Comparison of ENCODE assay signal across 17 cellular contexts in genomic region chr3:74844428-74844827, GRCh38.
DNase-seq lines count a peak whose midpoint lies in the region; ATAC-seq and TF ChIP-seq lines count a peak whose summit lies in the region.
"Had no signal": no experiment of that assay in that cellular context is flagged by ENCODE, and none has a peak within 500 bp of the region (broad histone marks: within the 10 kb centered on the region; RNA-seq: fewer than 3 reads in every experiment).

No MANE protein-coding gene starts in this region.

- H3K56ac ChIP-seq in H9 (ENCODE audit: insufficient read length, low read depth, low read length) = no peak overlapping the region

- no peak overlapping the region for H3K14ac ChIP-seq in H9 (ENCODE audit: insufficient read depth, low read length)

- no peaks in the 10 kb centered on the region for H3K36me3 ChIP-seq in endodermal cell (ENCODE audit: control insufficient read depth, insufficient read depth, low read length)
- H3K36me3 ChIP-seq in gastrocnemius medialis = no peaks in the 10 kb centered on the region
- H3K36me3 ChIP-seq: SJCRH30 had no signal

- H3K23me2 ChIP-seq in H9 (ENCODE audit: insufficient read length, low read depth, low read length, poor library complexity, severe bottlenecking) = no peaks in the 10 kb centered on the region

- H3K27me3 Mint-ChIP-seq in H9 (ENCODE audit: low read depth) = no peaks in the 10 kb centered on the region
- no peaks in the 10 kb centered on the region for H3K27me3 Mint-ChIP-seq in endodermal cell (ENCODE audit: insufficient read depth)
- no peaks in the 10 kb centered on the region for H3K27me3 Mint-ChIP-seq in CD4-positive, alpha-beta T cell

- H3K4me3 ChIP-seq in endodermal cell (ENCODE audit: low read length) (no peak overlapping the region), gastrocnemius medialis (no peak overlapping the region)
- H3K4me3 ChIP-seq: SJCRH30 had no signal

- H3K9me3 ChIP-seq in H9 (ENCODE audit: control insufficient read depth, low read depth, low read length) = no peaks in the 10 kb centered on the region
- no peaks in the 10 kb centered on the region for H3K9me3 ChIP-seq in endodermal cell (ENCODE audit: control insufficient read depth, low read length)
- no peaks in the 10 kb centered on the region for H3K9me3 ChIP-seq in gastrocnemius medialis
- H3K9me3 ChIP-seq in CD4-positive, alpha-beta T cell (ENCODE audit: control insufficient read depth, low read length) = no peaks in the 10 kb centered on the region
- H3K9me3 ChIP-seq: SJCRH30 had no signal

- WGBS in H9 (ENCODE audit: extremely low coverage, insufficient read length, low lambda C conversion rate) = no CpG with 5 or more reads among the region's 1 CpG
- 88 to 100% methylated on average over 1 of the region's 1 CpG for WGBS in endodermal cell (ENCODE audit: insufficient coverage in 1 of 2, insufficient read length in 1 of 2), 2 experiments

- no peak overlapping the region for H2AK5ac ChIP-seq in H9 (ENCODE audit: insufficient read length, low read length)

- no peaks in the 10 kb centered on the region for H3K27me3 ChIP-seq in H9 (ENCODE audit: insufficient read depth, low read length)
- H3K27me3 ChIP-seq in endodermal cell (ENCODE audit: control insufficient read depth, insufficient read depth, low read length, poor library complexity, severe bottlenecking) = no peaks in the 10 kb centered on the region
- no peaks in the 10 kb centered on the region for H3K27me3 ChIP-seq in gastrocnemius medialis
- H3K27me3 ChIP-seq in CD4-positive, alpha-beta T cell (ENCODE audit: control insufficient read depth, insufficient read depth, low read length) = no peaks in the 10 kb centered on the region
- H3K27me3 ChIP-seq: SJCRH30 had no signal

- H3T11ph ChIP-seq in H9 (ENCODE audit: low read length) = no peak overlapping the region

- H3K9ac ChIP-seq in H9 (ENCODE audit: extremely low read depth, insufficient read length, low read length) = no peak overlapping the region
- H3K9ac ChIP-seq in endodermal cell (ENCODE audit: extremely low read depth, low read length, poor library complexity, severe bottlenecking) = no peak overlapping the region

- H2AFZ ChIP-seq in H9 (ENCODE audit: low read length) = no peak overlapping the region

- no peak overlapping the region for H3K23ac ChIP-seq in H9 (ENCODE audit: insufficient read length, low read depth, low read length)

- H2BK120ac ChIP-seq in H9 (ENCODE audit: low read depth, low read length, poor library complexity, severe bottlenecking) = no peak overlapping the region

- no peak overlapping the region for H3K4ac ChIP-seq in H9 (ENCODE audit: low read depth, low read length)

- ATAC-seq in HG03457 (IDR thresholded peaks at IDR 0.05; ENCODE audit: unreplicated experiment) (no peak), gastrocnemius medialis (no peak)
- ATAC-seq in CD4-positive, alpha-beta T cell (ENCODE audit: poor library complexity) = no peak

- TF ChIP-seq POLR2A in gastrocnemius medialis (IDR thresholded peaks at IDR 0.05) = no peak

- no peaks in the 10 kb centered on the region for H3K79me1 ChIP-seq in H9 (ENCODE audit: insufficient read depth, low read depth, low read length, poor library complexity, severe bottlenecking)

- H3K4me1 Mint-ChIP-seq in H9 = peaks cover 10% of the 10 kb centered on the region in 2 experiments; a peak in 3 of 4 replicates
- H3K4me1 Mint-ChIP-seq in endodermal cell = peaks cover 9% of the 10 kb centered on the region
- no peaks in the 10 kb centered on the region for H3K4me1 Mint-ChIP-seq in CD4-positive, alpha-beta T cell (ENCODE audit: low read depth)

- TF ChIP-seq CTCF in H9 (conservative IDR thresholded peaks at IDR 0.05) (no peak), endodermal cell (conservative IDR thresholded peaks at IDR 0.05) (no peak), gastrocnemius medialis (IDR thresholded peaks at IDR 0.05 in 4 of 5, conservative IDR thresholded peaks at IDR 0.05 in 1 of 5) (no peak)
- TF ChIP-seq CTCF in CD4-positive, alpha-beta T cell (IDR thresholded peaks at IDR 0.05) = no peak

- in situ Hi-C loops in gastrocnemius medialis (cut with MboI; ENCODE audit: low sequenced_read_pairs in 4 of 4) = no loop called here

- POLR2A ChIA-PET in CD4-positive, alpha-beta T cell (lab: Charles Lee) = no interaction called here

- H3K36me3 Mint-ChIP-seq in H9 (ENCODE audit: insufficient read depth in 1 of 3, low read depth in 3 of 3) (no peaks in the 10 kb centered on the region), endodermal cell (ENCODE audit: low read depth) (no peaks in the 10 kb centered on the region)
- H3K36me3 Mint-ChIP-seq in CD4-positive, alpha-beta T cell (ENCODE audit: low read depth) = no peaks in the 10 kb centered on the region

- no peak overlapping the region for H3K27ac ChIP-seq in H9 (ENCODE audit: insufficient read length, low read depth, low read length)
- H3K27ac ChIP-seq in endodermal cell (ENCODE audit: low read depth, low read length) = no peak overlapping the region
- no peak overlapping the region for H3K27ac ChIP-seq in gastrocnemius medialis
- no peak overlapping the region for H3K27ac ChIP-seq in CD4-positive, alpha-beta T cell (ENCODE audit: low read depth, low read length)
- H3K27ac ChIP-seq: C4-2B, SJCRH30 had no signal

- H2BK15ac ChIP-seq in H9 (ENCODE audit: low read depth, low read length) = no peak overlapping the region

- CTCF ChIA-PET in CD4-positive, alpha-beta T cell (lab: Charles Lee) = no interaction called here

- no peak overlapping the region for H4K5ac ChIP-seq in H9 (ENCODE audit: insufficient read length, low read depth, low read length)

- no peak overlapping the region for H3K4me3 Mint-ChIP-seq in H9
- H3K4me3 Mint-ChIP-seq in endodermal cell = no peak overlapping the region
- H3K4me3 Mint-ChIP-seq in CD4-positive, alpha-beta T cell = no peak overlapping the region

- H3K9me3 Mint-ChIP-seq in H9 = no peaks in the 10 kb centered on the region
- H3K9me3 Mint-ChIP-seq in endodermal cell = no peaks in the 10 kb centered on the region
- H3K9me3 Mint-ChIP-seq in CD4-positive, alpha-beta T cell = peaks cover 7% of the 10 kb centered on the region

- no peaks in the 10 kb centered on the region for H3K79me2 ChIP-seq in H9 (ENCODE audit: insufficient read depth, low read length)

- H2BK5ac ChIP-seq in H9 (ENCODE audit: insufficient read length, low read length) = no peak overlapping the region

- no peaks in the 10 kb centered on the region for H4K20me1 ChIP-seq in H9 (ENCODE audit: control insufficient read depth, insufficient read depth, insufficient read length)

- H3K18ac ChIP-seq in H9 (ENCODE audit: insufficient read length, low read depth, low read length) = no peak overlapping the region

- H3K4me1 ChIP-seq in H9 (ENCODE audit: insufficient read depth, low read length) (no peaks in the 10 kb centered on the region; the same call in 1 of the 2 replicates), endodermal cell (ENCODE audit: control insufficient read depth, insufficient read depth, low read length) (peaks cover 3% of the 10 kb centered on the region), gastrocnemius medialis (no peaks in the 10 kb centered on the region)

- intact Hi-C loops in gastrocnemius medialis (cut with DNase I; ENCODE audit: low total_unique reads) = no loop called here
- intact Hi-C loops in CD4-positive, alpha-beta T cell (cut with DNase I, micrococcal nuclease) = no loop called here

- DNase-seq in H9 (peak; percentile 31), endodermal cell (no peak), iPS-NIHi11 (ENCODE audit: low spot score) (peak; percentile 11), gastrocnemius medialis (no peak), NCI-H2081 treated with DMSO at 0.1 percent for 48 hours (lab: John Stamatoyannopoulos, UW) (no peak)
- no peak for DNase-seq in CD4-positive, alpha-beta T cell
- DNase-seq: ACHN, AML-193, DMS79 treated with DMSO at 0.1 percent for 48 hours, KG1, NCI-H1417, NCI-H187, NCI-H345, NCI-H524 treated with DMSO at 0.1 percent for 48 hours, SJCRH30 had no signal

- no peak overlapping the region for H2BK20ac ChIP-seq in H9 (ENCODE audit: low read depth, low read length, poor library complexity, severe bottlenecking)

- no peak overlapping the region for H3K4me2 ChIP-seq in H9 (ENCODE audit: insufficient read depth, insufficient read length, low read length)

- no peak overlapping the region for H2BK12ac ChIP-seq in H9 (ENCODE audit: insufficient read length, low read depth, low read length)

- H4K91ac ChIP-seq in H9 (ENCODE audit: insufficient read length, low read depth, low read length) = no peak overlapping the region

- no peak overlapping the region for H4K8ac ChIP-seq in H9 (replicated peaks; ENCODE audit: insufficient read length, low read depth, low read length)

- H3K27ac Mint-ChIP-seq in H9 = 0 out of 7 replicates have a peak overlapping the region, but pooled peaks of 1 of the 3 experiments have one; percentile 26
- H3K27ac Mint-ChIP-seq in endodermal cell = peak overlapping the region; percentile 48
- no peak overlapping the region for H3K27ac Mint-ChIP-seq in CD4-positive, alpha-beta T cell

Comparison
In these comparisons a context has a peak if more than half of its experiments do, and no peak if none do; other contexts are left out.
1. DNase-seq: peak in H9 (single experiment) and iPS-NIHi11 (single experiment); none in endodermal cell (single experiment), gastrocnemius medialis (0 of 2), CD4-positive, alpha-beta T cell (0 of 10) and NCI-H2081 treated with DMSO at 0.1 percent for 48 hours (single experiment).